Comparison of ENCODE assay signal across 1 cellular context in the genomic region with DNA sequence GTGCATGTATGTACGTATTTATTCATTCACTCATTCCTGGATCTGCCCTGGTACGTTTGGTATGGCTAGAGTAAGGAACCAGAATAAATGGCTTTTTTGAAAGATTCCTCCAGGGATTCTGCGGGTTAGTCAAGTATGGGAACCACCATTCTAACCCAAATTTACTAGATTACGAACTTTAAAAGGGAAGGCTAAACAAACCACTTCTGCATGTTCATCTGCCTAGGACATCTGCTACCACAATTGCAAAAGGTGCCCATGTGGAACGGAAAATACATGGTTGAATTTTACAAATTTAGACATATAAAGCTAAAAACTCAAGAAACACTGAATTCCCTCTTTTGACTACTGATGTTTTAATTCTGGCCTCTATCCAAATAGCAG.
TF ChIP-seq lines count a peak whose summit lies in the region.

No MANE protein-coding gene starts in this region.

TF ChIP-seq in SK-N-SH, 30 proteins besides CTCF, POLR2A, EP300 and RAD21 (continued from another document):
- TF ChIP-seq NFIC (IDR thresholded peaks at IDR 0.05; ENCODE audit: borderline replicate concordance), result no peak
- TF ChIP-seq PBX3 (IDR thresholded peaks at IDR 0.05), result no peak
- no peak for TF ChIP-seq JUND (IDR thresholded peaks at IDR 0.05)
- TF ChIP-seq MXI1 (IDR thresholded peaks at IDR 0.05; ENCODE audit: low read depth, low read length), result no peak
- no peak for TF ChIP-seq CHD2 (IDR thresholded peaks at IDR 0.05; ENCODE audit: low read length, partially characterized antibody)
